ENCODE assay signal across 18 cellular contexts in genomic region chr12:113278141-113278540, GRCh38.
"Had no signal": no experiment of that assay in that cellular context is flagged by ENCODE, and none has a peak within 500 bp of the region (broad histone marks: within the 10 kb centered on the region; RNA-seq: fewer than 3 reads in every experiment).

No MANE protein-coding gene starts in this region.

- H3K27me3 ChIP-seq: esophagus squamous epithelium, gastrocnemius medialis, right atrium auricular region, transverse colon, vagina had no signal

- H3K27ac Mint-ChIP-seq: endodermal cell had no signal

- H3K4me1 Mint-ChIP-seq: endodermal cell, naive B cell had no signal

- H3K36me3 ChIP-seq: WERI-Rb-1 had no signal

- H3K27ac ChIP-seq: esophagus squamous epithelium, gastrocnemius medialis, psoas muscle, right atrium auricular region, transverse colon, vagina, WERI-Rb-1 had no signal

- H3K27me3 Mint-ChIP-seq: activated naive CD8-positive, alpha-beta T cell treated with anti-CD3 and anti-CD28 coated beads for 36 hours; naive B cell; T-cell had no signal

- H3K9me3 Mint-ChIP-seq: activated naive CD8-positive, alpha-beta T cell treated with anti-CD3 and anti-CD28 coated beads for 36 hours; endodermal cell; naive B cell; T-cell had no signal

- H3K4me3 Mint-ChIP-seq: activated naive CD8-positive, alpha-beta T cell treated with anti-CD3 and anti-CD28 coated beads for 36 hours; endodermal cell; T-cell had no signal

- ATAC-seq: gastrocnemius medialis, psoas muscle, T-cell had no signal

- H3K9me3 ChIP-seq: esophagus squamous epithelium, gastrocnemius medialis, psoas muscle, right atrium auricular region, transverse colon, vagina had no signal

- DNase-seq: activated CD4-positive, alpha-beta T cell treated with anti-CD3 and anti-CD28 coated beads for 1 hour; activated CD4-positive, alpha-beta T cell treated with anti-CD3 and anti-CD28 coated beads, Interleukin-2, amount 50 U/mL, for 1 hour; activated naive CD8-positive, alpha-beta T cell treated with anti-CD3 and anti-CD28 coated beads for 36 hours; activated T-cell treated with anti-CD3 and anti-CD28 coated beads, Interleukin-2, amount 50 U/mL, for 1 hour; central memory CD4-positive, alpha-beta T cell; endodermal cell; esophagus squamous epithelium; gastrocnemius medialis; hypothalamus; naive B cell; stimulated activated CD4-positive, alpha-beta T cell treated with anti-CD3 and anti-CD28 coated beads, Interleukin-12 subunit alpha, Interleukin-12 subunit beta, amount 100 ng/mL, for 4 hours; stimulated activated CD4-positive, alpha-beta T cell treated with anti-CD3 and anti-CD28 coated beads, Interleukin-4, amount 100 ng/mL, for 4 hours; T-cell; transverse colon; WERI-Rb-1 had no signal

- H3K4me3 ChIP-seq: esophagus squamous epithelium, gastrocnemius medialis, psoas muscle, right atrium auricular region, transverse colon, vagina had no signal
